In genomic region chr12:6767301-6767591, GRCh38 we compare ENCODE assay signal across 8 cellular contexts. TPM values are rescaled to one million over a fixed set of nuclear protein-coding genes. Genes with fewer than 3 reads are reported as not detected.
A peak's percentile ranks its signal among the peaks of the same experiment; 100 is the strongest.
DNase-seq lines count a peak whose midpoint lies in the region; ATAC-seq, FAIRE-seq and TF ChIP-seq lines count a peak whose summit lies in the region.

No MANE protein-coding gene starts in this region.

- H3K9ac ChIP-seq in keratinocyte (ENCODE audit: control insufficient read depth, extremely low read depth, insufficient read depth, low read length) = peak overlapping the region; percentile 80

- peak overlapping the region; percentile 75 for H3K4me2 ChIP-seq in keratinocyte (ENCODE audit: control insufficient read depth, extremely low read depth, insufficient read depth, low read depth, low read length)

- TF ChIP-seq CTCF in keratinocyte (optimal IDR thresholded peaks at IDR 0.05 in 1 of 3, IDR thresholded peaks at IDR 0.05 in 1 of 3, conservative IDR thresholded peaks at IDR 0.05 in 1 of 3; ENCODE audit: extremely low read depth in 1 of 3, insufficient read depth in 2 of 3, low read length in 3 of 3) (no peak), testis (IDR thresholded peaks at IDR 0.05) (no peak)

- H3K36me3 ChIP-seq in keratinocyte (ENCODE audit: control insufficient read depth in 2 of 2, extremely low read depth in 1 of 2, insufficient read depth in 2 of 2, low read length in 2 of 2) = peaks cover 4 to 7% of the 10 kb centered on the region in 2 experiments
- no peaks in the 10 kb centered on the region for H3K36me3 ChIP-seq in testis (ENCODE audit: low read depth, missing control alignments)

- TF ChIP-seq POLR2A in testis (IDR thresholded peaks at IDR 0.05) = no peak

- H3K4me1 ChIP-seq in keratinocyte (ENCODE audit: control insufficient read depth, extremely low read depth, insufficient read depth, low read length) = peaks cover 32% of the 10 kb centered on the region
- H3K4me1 ChIP-seq in testis = peaks cover 52% of the 10 kb centered on the region

- H3K9me1 ChIP-seq in keratinocyte (ENCODE audit: control insufficient read depth, extremely low read depth, insufficient read depth, low read length) = no peaks in the 10 kb centered on the region

- H3K27me3 ChIP-seq in keratinocyte (ENCODE audit: control insufficient read depth, extremely low read depth, insufficient read depth, low read length) (no peaks in the 10 kb centered on the region), testis (no peaks in the 10 kb centered on the region)

- H3K79me2 ChIP-seq in keratinocyte (ENCODE audit: control insufficient read depth, insufficient read depth, low read length) = peaks cover 11% of the 10 kb centered on the region

- dilution Hi-C loops in keratinocyte (cut with MboI; ENCODE audit: extremely low pct_ligation_motif_present, low sequenced_read_pairs) = no loop called here

- H2AFZ ChIP-seq in keratinocyte (ENCODE audit: control insufficient read depth, low read length) = peak overlapping the region; percentile 63

- DNase-seq in T-helper 2 cell treated with Interferon-gamma antibody and Interleukin-4, amounts not matched to agents 5 μg/mL and 100 μg/mL, for 36 hours (ENCODE audit: low spot score) = no peak
- DNase-seq in T-helper 2 cell = no peak
- DNase-seq in activated naive CD8-positive, alpha-beta T cell treated with anti-CD3 and anti-CD28 coated beads for 36 hours = no peak
- no peak for DNase-seq in keratinocyte (ENCODE audit: low read depth, low spot score)
- DNase-seq in testis = no peak
- no peak for DNase-seq in GOT3 (lab: John Stamatoyannopoulos, UW)
- no peak for DNase-seq in stimulated activated CD4-positive, alpha-beta T cell treated with anti-CD3 and anti-CD28 coated beads, Interleukin-2, amount 100 ng/mL, for 24 hours

- ATAC-seq in HG03439 (IDR thresholded peaks at IDR 0.05; ENCODE audit: unreplicated experiment) = no peak

- intact Hi-C loops in testis (cut with DNase I; ENCODE audit: low total_unique reads) = no loop called here

- H3K4me3 Mint-ChIP-seq in T-helper 2 cell treated with Interferon-gamma antibody and Interleukin-4, amounts not matched to agents 5 μg/mL and 100 μg/mL, for 36 hours = peak overlapping the region; percentile 88
- peak overlapping the region; percentile 85 for H3K4me3 Mint-ChIP-seq in activated naive CD8-positive, alpha-beta T cell treated with anti-CD3 and anti-CD28 coated beads for 36 hours

- FAIRE-seq in keratinocyte (lab: Jason Lieb, UNC) = no peak

- WGBS in testis, 2 donors = 0 to 3% methylated on average over 17 of the region's 17 CpGs

- H3K9me3 Mint-ChIP-seq in T-helper 2 cell treated with Interferon-gamma antibody and Interleukin-4, amounts not matched to agents 5 μg/mL and 100 μg/mL, for 36 hours = no peaks in the 10 kb centered on the region
- H3K9me3 Mint-ChIP-seq in activated naive CD8-positive, alpha-beta T cell treated with anti-CD3 and anti-CD28 coated beads for 36 hours = no peaks in the 10 kb centered on the region

- H3K27ac Mint-ChIP-seq in T-helper 2 cell treated with Interferon-gamma antibody and Interleukin-4, amounts not matched to agents 5 μg/mL and 100 μg/mL, for 36 hours = peak overlapping the region; percentile 83
- H3K27ac Mint-ChIP-seq in activated naive CD8-positive, alpha-beta T cell treated with anti-CD3 and anti-CD28 coated beads for 36 hours = no peak overlapping the region

- H3K27ac ChIP-seq in keratinocyte (ENCODE audit: control insufficient read depth, insufficient read depth, low read length) (peak overlapping the region; percentile 26), testis (peak overlapping the region; percentile 67 to 96)

- H4K20me1 ChIP-seq in keratinocyte (ENCODE audit: control insufficient read depth, extremely low read depth, insufficient read depth, low read length) = no peaks in the 10 kb centered on the region

- peaks cover 56% of the 10 kb centered on the region for H3K4me1 Mint-ChIP-seq in T-helper 2 cell treated with Interferon-gamma antibody and Interleukin-4, amounts not matched to agents 5 μg/mL and 100 μg/mL, for 36 hours (ENCODE audit: low read depth)
- peaks cover 43% of the 10 kb centered on the region for H3K4me1 Mint-ChIP-seq in activated naive CD8-positive, alpha-beta T cell treated with anti-CD3 and anti-CD28 coated beads for 36 hours

- no peaks in the 10 kb centered on the region for H3K9me3 ChIP-seq in keratinocyte (ENCODE audit: control insufficient read depth, low read depth, low read length)
- H3K9me3 ChIP-seq in testis = no peaks in the 10 kb centered on the region

- H3K27me3 Mint-ChIP-seq in T-helper 2 cell treated with Interferon-gamma antibody and Interleukin-4, amounts not matched to agents 5 μg/mL and 100 μg/mL, for 36 hours (ENCODE audit: low read depth) = peaks cover 9% of the 10 kb centered on the region
- H3K27me3 Mint-ChIP-seq in activated naive CD8-positive, alpha-beta T cell treated with anti-CD3 and anti-CD28 coated beads for 36 hours = peaks cover 81% of the 10 kb centered on the region

- H3K4me3 ChIP-seq in keratinocyte (ENCODE audit: control insufficient read depth in 2 of 3, extremely low read depth in 1 of 3, insufficient read depth in 2 of 3, low read depth in 1 of 3, low read length in 3 of 3) (peak overlapping the region; percentile 66 to 90 (median 80)), testis (peak overlapping the region; percentile 72 to 93)

- H3K36me3 Mint-ChIP-seq in T-helper 2 cell treated with Interferon-gamma antibody and Interleukin-4, amounts not matched to agents 5 μg/mL and 100 μg/mL, for 36 hours (ENCODE audit: low read depth) = peaks cover 1% of the 10 kb centered on the region
- H3K36me3 Mint-ChIP-seq in activated naive CD8-positive, alpha-beta T cell treated with anti-CD3 and anti-CD28 coated beads for 36 hours = peaks cover 12% of the 10 kb centered on the region

RNA-seq across cellular contexts. Expression of gene PTMS, which starts 1.1 kb away (rescaled TPM):
- 10 to 100 TPM; 23.3 to 25.1 TPM for total RNA-seq in activated naive CD8-positive, alpha-beta T cell treated with anti-CD3 and anti-CD28 coated beads for 36 hours
- polyA plus RNA-seq in keratinocyte (80.6 to 140 TPM (median 119 TPM) in 3 replicates), testis (ENCODE audit: insufficient read depth, low read depth, low replicate concordance) (185 TPM)
- polyA plus RNA-seq in keratinocyte (2011; ENCODE audit: low read depth) = 25.3 TPM
- polyA plus RNA-seq in keratinocyte (2011; cell fraction: cytosol; rRNA removed) = 69.1 and 164 TPM in 2 replicates
- 56.0 and 59.5 TPM in 2 replicates for polyA plus RNA-seq in keratinocyte (2011; cell fraction: nucleus; rRNA removed)
- polyA plus RNA-seq in keratinocyte (2012; ENCODE audit: low replicate concordance) = 90.0 and 261 TPM in 2 replicates
- polyA minus RNA-seq in keratinocyte = 35.3 to 395 TPM (median 52.5 TPM) in 3 replicates
- 59.5 TPM for polyA minus RNA-seq in keratinocyte (2011; cell fraction: cytosol; rRNA and poly(A)+ RNA removed)
- polyA minus RNA-seq in keratinocyte (2011; cell fraction: nucleus; rRNA and poly(A)+ RNA removed) = 14.2 and 18.3 TPM in 2 replicates
- total RNA-seq in testis = 10 to 100 TPM; 53.4 to 64.3 TPM

RNA-seq across cellular contexts. Expression of gene LAG3, which starts 5.1 kb away (rescaled TPM):
- total RNA-seq in activated naive CD8-positive, alpha-beta T cell treated with anti-CD3 and anti-CD28 coated beads for 36 hours = 10 to 100 TPM; 64.8 to 67.7 TPM
- polyA plus RNA-seq in keratinocyte (0.09 to 0.14 TPM (median 0.09 TPM) in 3 replicates), testis (ENCODE audit: insufficient read depth, low read depth, low replicate concordance) (6.3 TPM)
- polyA plus RNA-seq in keratinocyte (2011; ENCODE audit: low read depth) = not detected
- polyA plus RNA-seq in keratinocyte (2011; cell fraction: cytosol; rRNA removed) = not detected in 2 replicates
- polyA plus RNA-seq in keratinocyte (2011; cell fraction: nucleus; rRNA removed) = 0.27 and 0.40 TPM in 2 replicates
- 0.23 and 0.97 TPM in 2 replicates for polyA plus RNA-seq in keratinocyte (2012; ENCODE audit: low replicate concordance)
- polyA minus RNA-seq in keratinocyte = not detected in 3 replicates
- polyA minus RNA-seq in keratinocyte (2011; cell fraction: cytosol; rRNA and poly(A)+ RNA removed) = not detected
- not detected in 2 replicates for polyA minus RNA-seq in keratinocyte (2011; cell fraction: nucleus; rRNA and poly(A)+ RNA removed)
- total RNA-seq in testis = 1 to 10 TPM; 4.1 to 7.1 TPM

RNA-seq across cellular contexts. Expression of gene MLF2, which starts 14.3 kb away (rescaled TPM):
- 100 to 1,000 TPM; 134 to 141 TPM for total RNA-seq in activated naive CD8-positive, alpha-beta T cell treated with anti-CD3 and anti-CD28 coated beads for 36 hours
- polyA plus RNA-seq in keratinocyte = 317 to 364 TPM (median 335 TPM) in 3 replicates
- polyA plus RNA-seq in keratinocyte (2011; ENCODE audit: low read depth) = 126 TPM
- polyA plus RNA-seq in keratinocyte (2011; cell fraction: cytosol; rRNA removed) = 318 and 362 TPM in 2 replicates
- 243 and 262 TPM in 2 replicates for polyA plus RNA-seq in keratinocyte (2011; cell fraction: nucleus; rRNA removed)
- 227 and 246 TPM in 2 replicates for polyA plus RNA-seq in keratinocyte (2012; ENCODE audit: low replicate concordance)
- 307 to 390 TPM (median 320 TPM) in 3 replicates for polyA minus RNA-seq in keratinocyte
- polyA minus RNA-seq in keratinocyte (2011; cell fraction: cytosol; rRNA and poly(A)+ RNA removed) = 244 TPM
- 82.0 and 93.5 TPM in 2 replicates for polyA minus RNA-seq in keratinocyte (2011; cell fraction: nucleus; rRNA and poly(A)+ RNA removed)
- 100 to 1,000 TPM; 211 to 242 TPM for total RNA-seq in testis
- 177 TPM for polyA plus RNA-seq in testis (ENCODE audit: insufficient read depth, low read depth, low replicate concordance)

RNA-seq across cellular contexts. Expression of gene CD4, which starts 22.1 kb away (rescaled TPM):
- 1 to 10 TPM; 2.2 to 2.5 TPM for total RNA-seq in activated naive CD8-positive, alpha-beta T cell treated with anti-CD3 and anti-CD28 coated beads for 36 hours
- polyA plus RNA-seq in keratinocyte (0.01 to 0.05 TPM in 2 of 3 replicates, not detected in the other), testis (ENCODE audit: insufficient read depth, low read depth, low replicate concordance) (22.2 TPM)
- not detected for polyA plus RNA-seq in keratinocyte (2011; ENCODE audit: low read depth)
- polyA plus RNA-seq in keratinocyte (2011; cell fraction: cytosol; rRNA removed) = not detected in 2 replicates
- polyA plus RNA-seq in keratinocyte (2011; cell fraction: nucleus; rRNA removed) = not detected in 2 replicates
- not detected in 2 replicates for polyA plus RNA-seq in keratinocyte (2012; ENCODE audit: low replicate concordance)
- polyA minus RNA-seq in keratinocyte = 0.23 TPM in 1 of 3 replicates, not detected in the others
- not detected for polyA minus RNA-seq in keratinocyte (2011; cell fraction: cytosol; rRNA and poly(A)+ RNA removed)
- not detected in 2 replicates for polyA minus RNA-seq in keratinocyte (2011; cell fraction: nucleus; rRNA and poly(A)+ RNA removed)
- total RNA-seq in testis = 1 to 10 TPM; 2.0 to 4.5 TPM

RNA-seq across cellular contexts. Expression of gene COPS7A, which starts 43.4 kb away (rescaled TPM):
- 10 to 100 TPM; 37.1 to 41.6 TPM for total RNA-seq in activated naive CD8-positive, alpha-beta T cell treated with anti-CD3 and anti-CD28 coated beads for 36 hours
- polyA plus RNA-seq in keratinocyte (85.4 to 116 TPM (median 85.5 TPM) in 3 replicates), testis (ENCODE audit: insufficient read depth, low read depth, low replicate concordance) (69.4 TPM)
- polyA plus RNA-seq in keratinocyte (2011; ENCODE audit: low read depth) = 17.5 TPM
- 109 and 111 TPM in 2 replicates for polyA plus RNA-seq in keratinocyte (2011; cell fraction: cytosol; rRNA removed)
- polyA plus RNA-seq in keratinocyte (2011; cell fraction: nucleus; rRNA removed) = 118 and 136 TPM in 2 replicates
- polyA plus RNA-seq in keratinocyte (2012; ENCODE audit: low replicate concordance) = 53.8 and 57.8 TPM in 2 replicates
- polyA minus RNA-seq in keratinocyte = 43.5 to 64.7 TPM (median 59.1 TPM) in 3 replicates
- 47.6 TPM for polyA minus RNA-seq in keratinocyte (2011; cell fraction: cytosol; rRNA and poly(A)+ RNA removed)
- polyA minus RNA-seq in keratinocyte (2011; cell fraction: nucleus; rRNA and poly(A)+ RNA removed) = 18.1 and 19.5 TPM in 2 replicates
- total RNA-seq in testis = 10 to 100 TPM; 68.3 to 82.4 TPM

Comparison
In these comparisons a context has a peak if more than half of its experiments do, and no peak if none do; other contexts are left out.
1. RNA of gene LAG3, which starts 5.1 kb away (total RNA-seq): 64.8 to 67.7 TPM in activated naive CD8-positive, alpha-beta T cell treated with anti-CD3 and anti-CD28 coated beads for 36 hours; 4.1 to 7.1 TPM in testis; every median in the first group is over 4 times any median in the second.